Comparison of ENCODE assay signal across 21 cellular contexts in the genomic region with DNA sequence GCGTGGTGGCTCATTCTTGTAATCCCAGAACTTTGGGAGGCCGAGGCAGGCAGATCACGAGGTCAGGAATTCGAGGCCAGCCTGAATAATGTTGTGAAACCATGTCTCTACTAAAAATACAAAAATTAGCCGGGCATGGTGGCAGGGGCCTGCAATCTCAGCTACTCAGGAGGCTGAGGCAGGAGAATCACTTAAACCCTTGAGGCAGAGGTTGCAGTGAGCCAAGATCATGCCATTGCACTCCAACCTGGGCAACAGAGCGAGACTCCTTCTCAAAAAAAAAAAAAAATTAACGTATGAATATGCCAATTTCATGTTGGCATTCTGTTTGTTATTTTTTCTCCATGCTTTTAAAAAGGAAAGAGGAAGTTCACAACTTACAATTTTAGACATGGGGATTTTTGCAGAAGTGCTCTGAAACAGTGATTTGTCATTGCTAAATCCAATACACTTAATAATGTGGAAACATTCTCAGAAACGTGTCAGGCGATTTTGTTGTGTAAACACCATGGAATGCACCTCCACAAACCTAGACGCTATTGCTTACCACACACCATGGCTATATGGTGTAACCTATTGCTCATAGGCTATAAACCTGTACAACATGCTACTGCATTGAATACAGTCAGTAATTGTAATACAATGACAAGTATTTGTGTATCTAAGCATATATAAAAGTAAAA.
DNase-seq lines count a peak whose midpoint lies in the region; ATAC-seq, FAIRE-seq and TF ChIP-seq lines count a peak whose summit lies in the region.
"Had no signal": no experiment of that assay in that cellular context is flagged by ENCODE, and none has a peak within 500 bp of the region (broad histone marks: within the 10 kb centered on the region; RNA-seq: fewer than 3 reads in every experiment).

No MANE protein-coding gene starts in this region.

- no peak overlapping the region for H3K9ac ChIP-seq in GM12878 (ENCODE audit: control insufficient read depth, insufficient read depth, low read length)
- H3K9ac ChIP-seq: neural progenitor cell had no signal

- 13% methylated on average over 9 of the region's 10 CpGs for WGBS in GM12878 (ENCODE audit: insufficient coverage, insufficient replicate concordance, low lambda C conversion rate, missing lambda C conversion rate)

- ATAC-seq in HG03439 (IDR thresholded peaks at IDR 0.05; ENCODE audit: unreplicated experiment) (peak; percentile 55), GM12878 (peak; percentile 92)
- ATAC-seq in activated naive CD8-positive, alpha-beta T cell treated with anti-CD3 and anti-CD28 coated beads, Interleukin-2, amount 50 U/mL, for 24 hours, result no peak
- no peak for ATAC-seq in activated T-cell treated with anti-CD3 and anti-CD28 coated beads, Interleukin-2, amount 50 U/mL, for 72 hours (replicated peaks in 1 of 2)
- ATAC-seq: A549, left cardiac atrium had no signal

- H3K79me2 ChIP-seq in GM12878 (ENCODE audit: control insufficient read depth, insufficient read depth, low read length), result no peaks in the 10 kb centered on the region

- no peaks in the 10 kb centered on the region for H3K4me1 Mint-ChIP-seq in activated naive CD8-positive, alpha-beta T cell treated with anti-CD3 and anti-CD28 coated beads, Interleukin-2, amount 50 U/mL, for 24 hours
- no peaks in the 10 kb centered on the region for H3K4me1 Mint-ChIP-seq in activated T-cell treated with anti-CD3 and anti-CD28 coated beads, Interleukin-2, amount 50 U/mL, for 72 hours (ENCODE audit: low read depth)
- H3K4me1 Mint-ChIP-seq: mesothelial cell of epicardium, neural progenitor cell had no signal

- TF ChIP-seq RAD21 in GM12878 (IDR thresholded peaks at IDR 0.05; ENCODE audit: insufficient read depth, low read depth, low read length), result no peak

- H3K27me3 ChIP-seq in GM06990 (replicated peaks; ENCODE audit: control insufficient read depth, insufficient read depth, low read length), result no peaks in the 10 kb centered on the region
- no peaks in the 10 kb centered on the region for H3K27me3 ChIP-seq in GM12878 (replicated peaks in 1 of 2; ENCODE audit: control insufficient read depth in 2 of 2, insufficient read depth in 2 of 2, low read length in 1 of 2)
- no peaks in the 10 kb centered on the region for H3K27me3 ChIP-seq in SJCRH30
- H3K27me3 ChIP-seq: neural progenitor cell, testis had no signal

- TF ChIP-seq CTCF in GM06990 (IDR thresholded peaks at IDR 0.05; ENCODE audit: insufficient read depth, low read length, poor library complexity, severe bottlenecking) (no peak), GM12878 (IDR thresholded peaks at IDR 0.05 in 2 of 3, conservative IDR thresholded peaks at IDR 0.05 in 1 of 3; ENCODE audit: control insufficient read depth in 2 of 3, extremely low read depth in 1 of 3, insufficient read depth in 1 of 3, low read depth in 3 of 3, low read length in 3 of 3) (no peak)

- peaks cover 9% of the 10 kb centered on the region for H3K9me3 Mint-ChIP-seq in activated naive CD8-positive, alpha-beta T cell treated with anti-CD3 and anti-CD28 coated beads, Interleukin-2, amount 50 U/mL, for 24 hours
- H3K9me3 Mint-ChIP-seq in activated T-cell treated with anti-CD3 and anti-CD28 coated beads, Interleukin-2, amount 50 U/mL, for 72 hours, result peaks cover 2 to 4% of the 10 kb centered on the region in 2 donors

- POLR2A ChIA-PET in GM12878 (lab: Charles Lee), result no interaction called here

- H3K27me3 Mint-ChIP-seq in activated naive CD8-positive, alpha-beta T cell treated with anti-CD3 and anti-CD28 coated beads, Interleukin-2, amount 50 U/mL, for 24 hours, result no peaks in the 10 kb centered on the region
- no peaks in the 10 kb centered on the region for H3K27me3 Mint-ChIP-seq in activated T-cell treated with anti-CD3 and anti-CD28 coated beads, Interleukin-2, amount 50 U/mL, for 72 hours (ENCODE audit: low read depth)

- H3K36me3 Mint-ChIP-seq in activated naive CD8-positive, alpha-beta T cell treated with anti-CD3 and anti-CD28 coated beads, Interleukin-2, amount 50 U/mL, for 24 hours (ENCODE audit: low read depth), result no peaks in the 10 kb centered on the region
- H3K36me3 Mint-ChIP-seq in activated T-cell treated with anti-CD3 and anti-CD28 coated beads, Interleukin-2, amount 50 U/mL, for 72 hours (ENCODE audit: insufficient read depth in 2 of 2), result peaks cover 0 to 3% of the 10 kb centered on the region in 2 donors
- H3K36me3 Mint-ChIP-seq: mesothelial cell of epicardium, neural progenitor cell had no signal

- H3K4me1 ChIP-seq in GM12878 (ENCODE audit: control insufficient read depth, insufficient read depth, low read length) (no peaks in the 10 kb centered on the region), SJCRH30 (no peaks in the 10 kb centered on the region)
- H3K4me1 ChIP-seq: A549, HAP-1, neural progenitor cell, testis had no signal

- no peak overlapping the region for H3K4me3 Mint-ChIP-seq in activated naive CD8-positive, alpha-beta T cell treated with anti-CD3 and anti-CD28 coated beads, Interleukin-2, amount 50 U/mL, for 24 hours
- no peak overlapping the region for H3K4me3 Mint-ChIP-seq in activated T-cell treated with anti-CD3 and anti-CD28 coated beads, Interleukin-2, amount 50 U/mL, for 72 hours
- H3K4me3 Mint-ChIP-seq: mesothelial cell of epicardium, neural progenitor cell had no signal

- no peak for TF ChIP-seq POLR2A in GM12878 (IDR thresholded peaks at IDR 0.05; ENCODE audit: low read depth, low read length)

- intact Hi-C loops in GM12878 (cut with micrococcal nuclease; ENCODE audit: unreplicated experiment), result no loop called here

- no TSS peak for BruUV-seq in GM12878 (replicated peaks; lab: Mats Ljungman, UMichigan)

- TF ChIP-seq EP300 in GM12878 (IDR thresholded peaks at IDR 0.05; ENCODE audit: borderline replicate concordance in 1 of 2, control insufficient read depth in 1 of 2, low read depth in 2 of 2, low read length in 2 of 2), result no peak

- no peaks in the 10 kb centered on the region for H3K36me3 ChIP-seq in GM06990 (ENCODE audit: control insufficient read depth, insufficient read depth, low read length)
- H3K36me3 ChIP-seq in GM12878 (ENCODE audit: control insufficient read depth in 2 of 2, insufficient read depth in 2 of 2, low read length in 1 of 2), result no peaks in the 10 kb centered on the region
- no peaks in the 10 kb centered on the region for H3K36me3 ChIP-seq in SJCRH30
- H3K36me3 ChIP-seq: HAP-1, neural progenitor cell had no signal

- no peak overlapping the region for H3K27ac Mint-ChIP-seq in activated naive CD8-positive, alpha-beta T cell treated with anti-CD3 and anti-CD28 coated beads, Interleukin-2, amount 50 U/mL, for 24 hours
- no peak overlapping the region for H3K27ac Mint-ChIP-seq in activated T-cell treated with anti-CD3 and anti-CD28 coated beads, Interleukin-2, amount 50 U/mL, for 72 hours
- H3K27ac Mint-ChIP-seq: mesothelial cell of epicardium, neural progenitor cell had no signal

- in situ Hi-C loops in GM12878 (cut with MboI) (no loop called here), G401 (cut with HindIII; ENCODE audit: low sequenced_read_pairs) (no loop called here)

- CTCF ChIA-PET in GM12878 (lab: Yijun Ruan, JAX), result no interaction called here

- no peak overlapping the region for H2AFZ ChIP-seq in GM12878 (ENCODE audit: control insufficient read depth, low read depth, low read length)
- H2AFZ ChIP-seq: neural progenitor cell had no signal

- no peak overlapping the region for H3K27ac ChIP-seq in GM12878 (ENCODE audit: control insufficient read depth, insufficient read depth)
- no peak overlapping the region for H3K27ac ChIP-seq in SJCRH30
- H3K27ac ChIP-seq: A549, neural progenitor cell, testis had no signal

- H3K4me3 ChIP-seq in GM06990 (replicated peaks; ENCODE audit: low read depth, low read length) (no peak overlapping the region), GM12878 (no peak overlapping the region), SJCRH30 (no peak overlapping the region)
- H3K4me3 ChIP-seq: A549, HAP-1, neural progenitor cell, testis had no signal

- FAIRE-seq in GM12878 (lab: Jason Lieb, UNC), result no peak
- FAIRE-seq: A549 had no signal

- SMC1A ChIA-PET in GM12878 (lab: Charles Lee; ENCODE audit: uncharacterized antibody, unreplicated experiment), result no interaction called here

- no peaks in the 10 kb centered on the region for H4K20me1 ChIP-seq in GM12878 (ENCODE audit: control insufficient read depth, insufficient read depth)

- DNase-seq in GM06990 (ENCODE audit: extremely low read depth, insufficient read length) (peak; percentile 1), NOMO-1 treated with DMSO at 0.1 percent for 48 hours (lab: John Stamatoyannopoulos, UW; ENCODE audit: unreplicated experiment) (peak; percentile 88), GM12878 (ENCODE audit: low read depth, low spot score) (peak; percentile 17), G401 (ENCODE audit: low spot score) (no peak), SJCRH30 (no peak)
- DNase-seq in activated naive CD8-positive, alpha-beta T cell treated with anti-CD3 and anti-CD28 coated beads, Interleukin-2, amount 50 U/mL, for 24 hours, result no peak
- DNase-seq in activated T-cell treated with anti-CD3 and anti-CD28 coated beads, Interleukin-2, amount 50 U/mL, for 72 hours, result no peak
- DNase-seq: activated CD4-positive, alpha-beta T cell treated with anti-CD3 and anti-CD28 coated beads for 1 hour; C1 segment of cervical spinal cord; foreskin fibroblast; left cardiac atrium; NCI-H2081; NCI-H446 treated with DMSO at 0.1 percent for 48 hours; SHP77 treated with DMSO at 0.1 percent for 48 hours; stimulated activated CD4-positive, alpha-beta T cell treated with anti-CD3 and anti-CD28 coated beads, Interleukin-12 subunit alpha, Interleukin-12 subunit beta, amount 100 ng/mL, for 4 hours; testis had no signal

- H3K4me2 ChIP-seq in GM12878 (ENCODE audit: control insufficient read depth, insufficient read depth), result no peak overlapping the region
- H3K4me2 ChIP-seq: A549, neural progenitor cell had no signal

- RAD21 ChIA-PET in GM12878 (lab: Charles Lee; ENCODE audit: unreplicated experiment), result no interaction called here

- H3K9me3 ChIP-seq in GM12878 (replicated peaks; ENCODE audit: control insufficient read depth, insufficient read depth, low read length) (no peaks in the 10 kb centered on the region), SJCRH30 (replicated peaks) (no peaks in the 10 kb centered on the region)
- H3K9me3 ChIP-seq: A549, HAP-1, testis had no signal

TF ChIP-seq in GM12878, 131 proteins besides CTCF, POLR2A, EP300 and RAD21 (continues in another document):
- TF ChIP-seq NR2F1 (conservative IDR thresholded peaks at IDR 0.05), result no peak
- TF ChIP-seq, protein P1, sequence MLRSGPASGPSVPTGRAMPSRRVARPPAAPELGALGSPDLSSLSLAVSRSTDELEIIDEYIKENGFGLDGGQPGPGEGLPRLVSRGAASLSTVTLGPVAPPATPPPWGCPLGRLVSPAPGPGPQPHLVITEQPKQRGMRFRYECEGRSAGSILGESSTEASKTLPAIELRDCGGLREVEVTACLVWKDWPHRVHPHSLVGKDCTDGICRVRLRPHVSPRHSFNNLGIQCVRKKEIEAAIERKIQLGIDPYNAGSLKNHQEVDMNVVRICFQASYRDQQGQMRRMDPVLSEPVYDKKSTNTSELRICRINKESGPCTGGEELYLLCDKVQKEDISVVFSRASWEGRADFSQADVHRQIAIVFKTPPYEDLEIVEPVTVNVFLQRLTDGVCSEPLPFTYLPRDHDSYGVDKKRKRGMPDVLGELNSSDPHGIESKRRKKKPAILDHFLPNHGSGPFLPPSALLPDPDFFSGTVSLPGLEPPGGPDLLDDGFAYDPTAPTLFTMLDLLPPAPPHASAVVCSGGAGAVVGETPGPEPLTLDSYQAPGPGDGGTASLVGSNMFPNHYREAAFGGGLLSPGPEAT (IDR thresholded peaks at IDR 0.05; ENCODE audit: low read depth), result peak; percentile 44; the same call in 1 of the 2 replicates

Comparison
In these comparisons a context has a peak if more than half of its experiments do, and no peak if none do; other contexts are left out.
1. DNase-seq: peak in GM06990 (single experiment), NOMO-1 treated with DMSO at 0.1 percent for 48 hours (single experiment) and GM12878 (single experiment); none in G401 (single experiment), activated naive CD8-positive, alpha-beta T cell treated with anti-CD3 and anti-CD28 coated beads, Interleukin-2, amount 50 U/mL, for 24 hours (single experiment), SJCRH30 (0 of 2) and activated T-cell treated with anti-CD3 and anti-CD28 coated beads, Interleukin-2, amount 50 U/mL, for 72 hours (0 of 2).
2. ATAC-seq: peak in HG03439 (single experiment) and GM12878 (single experiment); none in activated naive CD8-positive, alpha-beta T cell treated with anti-CD3 and anti-CD28 coated beads, Interleukin-2, amount 50 U/mL, for 24 hours (single experiment) and activated T-cell treated with anti-CD3 and anti-CD28 coated beads, Interleukin-2, amount 50 U/mL, for 72 hours (0 of 2).